In the genomic region with DNA sequence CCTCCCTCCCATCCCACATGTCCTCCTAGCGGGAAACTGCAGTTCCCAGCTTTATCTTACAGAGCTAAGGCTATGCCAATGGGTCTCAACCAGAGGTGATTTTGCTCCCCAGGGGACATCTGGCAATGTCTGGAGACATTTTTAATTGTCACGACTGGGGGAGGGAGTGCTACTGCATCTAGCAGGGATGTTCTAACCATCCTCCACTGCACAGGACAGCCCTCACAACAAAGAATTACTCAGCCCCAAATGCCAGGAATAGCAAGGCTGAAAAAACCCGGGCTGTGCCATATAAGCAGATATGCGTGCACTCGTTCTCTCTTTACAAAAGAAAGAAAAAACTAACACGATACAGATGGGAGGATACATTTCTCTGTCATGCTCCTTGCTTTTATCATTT, we compare ENCODE assay signal across 31 cellular contexts. TPM values are rescaled to one million over a fixed set of nuclear protein-coding genes. Genes with fewer than 3 reads are reported as not detected.
"Had no signal": no experiment of that assay in that cellular context is flagged by ENCODE, and none has a peak within 500 bp of the region (broad histone marks: within the 10 kb centered on the region; RNA-seq: fewer than 3 reads in every experiment).

No MANE protein-coding gene starts in this region.

- H3K9me3 Mint-ChIP-seq: activated CD4-positive, alpha-beta memory T cell treated with anti-CD3 and anti-CD28 coated beads for 36 hours; activated CD4-positive, alpha-beta T cell treated with anti-CD3 and anti-CD28 coated beads, Interleukin-2, amount 10 ng/mL, durations not matched to agents 24 days and 14 days; activated naive CD8-positive, alpha-beta T cell treated with anti-CD3 and anti-CD28 coated beads for 36 hours; activated naive CD8-positive, alpha-beta T cell treated with anti-CD3 and anti-CD28 coated beads, Interleukin-2, amount 50 U/mL, for 24 hours; activated T-helper 1 cell treated with anti-CD3 and anti-CD28 coated beads, Interleukin-12 subunit alpha, Interleukin-12 subunit beta, Interleukin-2, Interleukin-4 antibody, amounts not matched to agents 30 ng/mL and 10 ng/mL and 1 ng/mL, durations not matched to agents 14 hours and 24 hours and 36 hours; brain had no signal

- H3K36me3 ChIP-seq: breast epithelium had no signal

- H3K9me3 ChIP-seq: adrenal gland, ascending aorta, breast epithelium, colonic mucosa had no signal

- DNase-seq: activated CD4-positive, alpha-beta memory T cell treated with anti-CD3 and anti-CD28 coated beads for 36 hours; activated CD4-positive, alpha-beta T cell treated with anti-CD3 and anti-CD28 coated beads for 36 hours; activated CD4-positive, alpha-beta T cell treated with anti-CD3 and anti-CD28 coated beads, Interleukin-2, amount 10 ng/mL, durations not matched to agents 24 days and 14 days; activated CD4-positive, CD25-positive, alpha-beta regulatory T cell; activated CD4-positive, CD25-positive, alpha-beta regulatory T cell treated with anti-CD3 and anti-CD28 coated beads, Interleukin-2, amount 50 U/mL, for 72 hours; activated CD8-positive, alpha-beta memory T cell treated with anti-CD3 and anti-CD28 coated beads, Interleukin-2, amount 10 ng/mL, durations not matched to agents 7 days and 5 days; activated CD8-positive, alpha-beta memory T cell treated with anti-CD3 and anti-CD28 coated beads, Interleukin-2, amount 50 U/mL, for 4 hours; activated CD8-positive, alpha-beta T cell treated with anti-CD3 and anti-CD28 coated beads, Interleukin-2, amount 10 ng/mL, durations not matched to agents 7 days and 5 days; activated gamma-delta T cell; activated naive CD4-positive, alpha-beta T cell; activated naive CD4-positive, alpha-beta T cell treated with anti-CD3 and anti-CD28 coated beads, Interleukin-2, amount 50 U/mL, for 16 hours; activated naive CD8-positive, alpha-beta T cell treated with anti-CD3 and anti-CD28 coated beads for 36 hours; activated naive CD8-positive, alpha-beta T cell treated with anti-CD3 and anti-CD28 coated beads, Interleukin-2, amount 50 U/mL, for 24 hours; activated T-cell treated with anti-CD3 and anti-CD28 coated beads, Interleukin-2, amount 50 U/mL, for 1 hour; activated T-cell treated with anti-CD3 and anti-CD28 coated beads, Interleukin-2, amount 50 U/mL, for 48 hours; adrenal gland; central memory CD4-positive, alpha-beta T cell; cerebellar nuclear complex; colonic mucosa; effector CD8-positive, alpha-beta T cell; foreskin fibroblast; glutamatergic neuron; T-helper 2 cell had no signal

- ATAC-seq: activated CD4-positive, alpha-beta T cell treated with anti-CD3 and anti-CD28 coated beads for 36 hours; activated CD8-positive, alpha-beta memory T cell treated with anti-CD3 and anti-CD28 coated beads, Interleukin-2, amount 10 ng/mL, durations not matched to agents 7 days and 5 days; activated CD8-positive, alpha-beta T cell treated with anti-CD3 and anti-CD28 coated beads, Interleukin-2, amount 10 ng/mL, durations not matched to agents 7 days and 5 days; activated naive CD8-positive, alpha-beta T cell treated with anti-CD3 and anti-CD28 coated beads, Interleukin-2, amount 50 U/mL, for 24 hours had no signal

- H3K4me3 Mint-ChIP-seq: activated CD4-positive, alpha-beta memory T cell treated with anti-CD3 and anti-CD28 coated beads for 36 hours; activated CD4-positive, alpha-beta T cell treated with anti-CD3 and anti-CD28 coated beads for 36 hours; activated CD4-positive, alpha-beta T cell treated with anti-CD3 and anti-CD28 coated beads, Interleukin-2, amount 10 ng/mL, durations not matched to agents 24 days and 14 days; activated CD8-positive, alpha-beta memory T cell treated with anti-CD3 and anti-CD28 coated beads, Interleukin-2, amount 10 ng/mL, durations not matched to agents 7 days and 5 days; activated CD8-positive, alpha-beta T cell treated with anti-CD3 and anti-CD28 coated beads, Interleukin-2, amount 10 ng/mL, durations not matched to agents 7 days and 5 days; activated naive CD8-positive, alpha-beta T cell treated with anti-CD3 and anti-CD28 coated beads for 36 hours; activated naive CD8-positive, alpha-beta T cell treated with anti-CD3 and anti-CD28 coated beads, Interleukin-2, amount 50 U/mL, for 24 hours; activated T-helper 1 cell treated with anti-CD3 and anti-CD28 coated beads, Interleukin-12 subunit alpha, Interleukin-12 subunit beta, Interleukin-2, Interleukin-4 antibody, amounts not matched to agents 30 ng/mL and 10 ng/mL and 1 ng/mL, durations not matched to agents 14 hours and 24 hours and 36 hours; brain had no signal

- H3K4me3 ChIP-seq: adrenal gland, ascending aorta, breast epithelium, cardiac muscle cell, colonic mucosa had no signal

- H3K4me1 ChIP-seq: ascending aorta, breast epithelium had no signal

- H3K27ac ChIP-seq: adrenal gland, ascending aorta, breast epithelium, cardiac muscle cell, colonic mucosa, epithelial cell of prostate had no signal

- H3K27ac Mint-ChIP-seq: activated CD4-positive, alpha-beta memory T cell treated with anti-CD3 and anti-CD28 coated beads for 36 hours; activated CD4-positive, alpha-beta T cell treated with anti-CD3 and anti-CD28 coated beads for 36 hours; activated CD4-positive, alpha-beta T cell treated with anti-CD3 and anti-CD28 coated beads, Interleukin-2, amount 10 ng/mL, durations not matched to agents 24 days and 14 days; activated CD8-positive, alpha-beta memory T cell treated with anti-CD3 and anti-CD28 coated beads, Interleukin-2, amount 10 ng/mL, durations not matched to agents 7 days and 5 days; activated CD8-positive, alpha-beta T cell treated with anti-CD3 and anti-CD28 coated beads, Interleukin-2, amount 10 ng/mL, durations not matched to agents 7 days and 5 days; activated naive CD8-positive, alpha-beta T cell treated with anti-CD3 and anti-CD28 coated beads for 36 hours; activated naive CD8-positive, alpha-beta T cell treated with anti-CD3 and anti-CD28 coated beads, Interleukin-2, amount 50 U/mL, for 24 hours; activated T-helper 1 cell treated with anti-CD3 and anti-CD28 coated beads, Interleukin-12 subunit alpha, Interleukin-12 subunit beta, Interleukin-2, Interleukin-4 antibody, amounts not matched to agents 30 ng/mL and 10 ng/mL and 1 ng/mL, durations not matched to agents 14 hours and 24 hours and 36 hours had no signal

- H3K27me3 ChIP-seq: adrenal gland, ascending aorta, breast epithelium, cardiac muscle cell, colonic mucosa had no signal

- H3K27me3 Mint-ChIP-seq: activated CD4-positive, alpha-beta memory T cell treated with anti-CD3 and anti-CD28 coated beads for 36 hours; activated CD4-positive, alpha-beta T cell treated with anti-CD3 and anti-CD28 coated beads for 36 hours; activated CD4-positive, alpha-beta T cell treated with anti-CD3 and anti-CD28 coated beads, Interleukin-2, amount 10 ng/mL, durations not matched to agents 24 days and 14 days; activated CD8-positive, alpha-beta memory T cell treated with anti-CD3 and anti-CD28 coated beads, Interleukin-2, amount 10 ng/mL, durations not matched to agents 7 days and 5 days; activated naive CD8-positive, alpha-beta T cell treated with anti-CD3 and anti-CD28 coated beads for 36 hours; activated naive CD8-positive, alpha-beta T cell treated with anti-CD3 and anti-CD28 coated beads, Interleukin-2, amount 50 U/mL, for 24 hours; brain had no signal

RNA-seq across cellular contexts. Expression of gene RSPH9, which starts 34.2 kb away (rescaled TPM):
- total RNA-seq: activated CD4-positive, alpha-beta memory T cell treated with anti-CD3 and anti-CD28 coated beads for 36 hours; activated CD4-positive, alpha-beta T cell treated with anti-CD3 and anti-CD28 coated beads for 36 hours; activated CD4-positive, alpha-beta T cell treated with anti-CD3 and anti-CD28 coated beads, Interleukin-2, amount 10 ng/mL, durations not matched to agents 24 days and 14 days; activated CD8-positive, alpha-beta memory T cell treated with anti-CD3 and anti-CD28 coated beads for 36 hours; activated CD8-positive, alpha-beta memory T cell treated with anti-CD3 and anti-CD28 coated beads, Interleukin-2, amount 10 ng/mL, durations not matched to agents 7 days and 5 days; activated CD8-positive, alpha-beta T cell treated with anti-CD3 and anti-CD28 coated beads, Interleukin-2, amount 10 ng/mL, durations not matched to agents 7 days and 5 days; activated naive CD8-positive, alpha-beta T cell treated with anti-CD3 and anti-CD28 coated beads for 36 hours; activated T-helper 1 cell treated with anti-CD3 and anti-CD28 coated beads, Interleukin-12 subunit alpha, Interleukin-12 subunit beta, Interleukin-2, Interleukin-4 antibody, amounts not matched to agents 30 ng/mL and 10 ng/mL and 1 ng/mL, durations not matched to agents 14 hours and 24 hours and 36 hours; ascending aorta; breast epithelium; colonic mucosa; T-helper 1 cell treated with Interleukin-12 subunit alpha and Interleukin-12 subunit beta and Interleukin-4 antibody, amounts not matched to agents 30 ng/mL and 1 ng/mL, for 36 hours had no signal
